Comparison of ENCODE assay signal across 9 cellular contexts in genomic region chr16:90019543-90020259, GRCh38. TPM values are rescaled to one million over a fixed set of nuclear protein-coding genes. Genes with fewer than 3 reads are reported as not detected.
DNase-seq lines count a peak whose midpoint lies in the region; ATAC-seq, FAIRE-seq and TF ChIP-seq lines count a peak whose summit lies in the region.
"Had no signal": no experiment of that assay in that cellular context is flagged by ENCODE, and none has a peak within 500 bp of the region (broad histone marks: within the 10 kb centered on the region; RNA-seq: fewer than 3 reads in every experiment).

No MANE protein-coding gene starts in this region.

- peak; percentile 23 for TF ChIP-seq CTCF in bronchial epithelial cell (IDR thresholded peaks at IDR 0.05; ENCODE audit: insufficient read depth, low read length, severe bottlenecking)

- peak overlapping the region; percentile 90 for H3K27ac ChIP-seq in HUES64 (ENCODE audit: low read depth, low read length)

- H3K27me3 Mint-ChIP-seq in T-helper 17 cell = no peaks in the 10 kb centered on the region

- H3K27me3 ChIP-seq in HUES64 (ENCODE audit: insufficient read depth, low read length) = no peaks in the 10 kb centered on the region
- peaks cover 2% of the 10 kb centered on the region for H3K27me3 ChIP-seq in bronchial epithelial cell (ENCODE audit: control insufficient read depth, insufficient read depth, low read length)

- peak; percentile 75 for DNase-seq in DMS53 (lab: John Stamatoyannopoulos, UW)
- DNase-seq in T-helper 17 cell = peak; percentile 40 to 64 (median 42)
- peak; percentile 56 for DNase-seq in bronchial epithelial cell (ENCODE audit: low read depth)
- DNase-seq in kidney tubule cell (ENCODE audit: low spot score) = peak; percentile 73
- peak in 2 of 3 donors; percentile 16 to 37 for DNase-seq in stimulated activated CD4-positive, alpha-beta T cell treated with anti-CD3 and anti-CD28 coated beads, TNF-alpha, amount 100 ng/mL, for 48 hours (ENCODE audit: low read depth in 3 of 3)

- WGBS in HUES64 = 2% methylated on average over 57 of the region's 57 CpGs

- peaks cover 12% of the 10 kb centered on the region for H3K36me3 ChIP-seq in HUES64 (ENCODE audit: insufficient read depth, low read length)
- no peaks in the 10 kb centered on the region for H3K36me3 ChIP-seq in bronchial epithelial cell (ENCODE audit: control insufficient read depth, insufficient read depth, low read length)

- H3K4me1 ChIP-seq in HUES64 (ENCODE audit: insufficient read depth, low read length) = peaks cover 33% of the 10 kb centered on the region

- H3K9me3 ChIP-seq in HUES64 (ENCODE audit: insufficient read depth, low read depth, low read length) (no peaks in the 10 kb centered on the region), T-helper 17 cell (ENCODE audit: control insufficient read depth, low read length, poor library complexity, severe bottlenecking) (no peaks in the 10 kb centered on the region)

- no peaks in the 10 kb centered on the region for H3K36me3 Mint-ChIP-seq in T-helper 17 cell (ENCODE audit: low read depth)

- ATAC-seq in T-helper 17 cell (peak; percentile 66), HG02938 (IDR thresholded peaks at IDR 0.05; ENCODE audit: unreplicated experiment) (no peak), GM21619 (IDR thresholded peaks at IDR 0.05; ENCODE audit: unreplicated experiment) (no peak)

- peak overlapping the region; percentile 88 for H3K9ac ChIP-seq in HUES64 (ENCODE audit: low read depth, low read length)

- FAIRE-seq in bronchial epithelial cell (lab: Jason Lieb, UNC) = no peak

- peaks cover 17% of the 10 kb centered on the region for H3K4me1 Mint-ChIP-seq in T-helper 17 cell

- H3K4me3 ChIP-seq in HUES64 (ENCODE audit: low read length) (peak overlapping the region; percentile 75), bronchial epithelial cell (ENCODE audit: low read depth, low read length) (peak overlapping the region; percentile 56)

- peak overlapping the region; percentile 51 for H3K27ac Mint-ChIP-seq in T-helper 17 cell

- H3K4me3 Mint-ChIP-seq in T-helper 17 cell = peak overlapping the region; percentile 85

RNA-seq across cellular contexts. Expression of gene DBNDD1, which starts 0.4 kb away (rescaled TPM):
- polyA plus RNA-seq in HUES64 (2013, experiment 1 of 2) = 42.0 TPM
- polyA plus RNA-seq in HUES64 (2013, experiment 2 of 2) = 45.3 TPM
- total RNA-seq in T-helper 17 cell (under 1 TPM; 0.47 to 0.92 TPM), bronchial epithelial cell (1.3 and 5.6 TPM in 2 replicates)

RNA-seq across cellular contexts. Expression of gene PRDM7, which starts 57.4 kb away (rescaled TPM):
- polyA plus RNA-seq in HUES64 (2013, experiment 1 of 2) = not detected
- polyA plus RNA-seq in HUES64 (2013, experiment 2 of 2) = not detected
- total RNA-seq in T-helper 17 cell (not detected), bronchial epithelial cell (not detected in 2 replicates)
- total RNA-seq: activated CD8-positive, alpha-beta memory T cell treated with anti-CD3 and anti-CD28 coated beads for 36 hours had no signal
